Comparison of ENCODE assay signal across 19 cellular contexts in the genomic region with DNA sequence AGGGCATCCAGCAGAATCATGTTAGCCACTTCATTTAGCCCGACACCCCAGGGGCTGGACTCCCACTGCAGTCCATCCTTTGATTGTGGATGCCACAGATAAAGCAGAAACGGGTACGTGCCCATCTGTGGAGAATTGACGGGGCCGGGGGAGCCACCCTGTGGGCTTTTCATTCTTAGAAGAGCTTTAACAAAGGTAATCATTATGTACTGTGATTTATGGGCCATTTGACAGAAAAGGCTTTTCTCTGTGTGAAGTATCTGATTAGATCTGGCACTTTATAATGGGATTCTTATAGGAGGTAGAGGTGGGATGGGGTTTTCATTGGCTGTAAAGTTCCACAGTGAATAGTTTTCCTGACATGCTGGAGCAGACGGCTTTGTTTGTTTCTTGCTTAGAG.
"Had no signal": no experiment of that assay in that cellular context is flagged by ENCODE, and none has a peak within 500 bp of the region (broad histone marks: within the 10 kb centered on the region; RNA-seq: fewer than 3 reads in every experiment).

No MANE protein-coding gene starts in this region.

- H3K9me3 Mint-ChIP-seq: activated CD4-positive, alpha-beta memory T cell treated with anti-CD3 and anti-CD28 coated beads for 36 hours; activated naive CD4-positive, alpha-beta T cell treated with anti-CD3 and anti-CD28 coated beads for 36 hours; activated T-helper 2 cell treated with anti-CD3 and anti-CD28 coated beads, Interferon-gamma antibody, Interleukin-2, Interleukin-4, amounts not matched to agents 10 μg/mL and 5 μg/mL and 100 μg/mL, durations not matched to agents 14 hours and 24 hours and 36 hours; mesothelial cell of epicardium; natural killer cell treated with Interleukin-12 subunit alpha and Interleukin-12 subunit beta and Interleukin-15 and Interleukin-18, amount 100 ng/mL, for 72 hours; T-helper 2 cell treated with Interferon-gamma antibody and Interleukin-4, amounts not matched to agents 5 μg/mL and 100 μg/mL, for 36 hours; type B pancreatic cell had no signal

- H3K4me3 ChIP-seq: body of pancreas, dorsolateral prefrontal cortex, heart left ventricle, lung, smooth muscle cell, stomach, testis had no signal

- H3K27ac ChIP-seq: body of pancreas, dorsolateral prefrontal cortex, heart left ventricle, stomach, testis had no signal

- H3K4me3 Mint-ChIP-seq: activated CD4-positive, alpha-beta memory T cell treated with anti-CD3 and anti-CD28 coated beads for 36 hours; activated naive CD4-positive, alpha-beta T cell treated with anti-CD3 and anti-CD28 coated beads for 36 hours; mesothelial cell of epicardium; natural killer cell treated with Interleukin-12 subunit alpha and Interleukin-12 subunit beta and Interleukin-15 and Interleukin-18, amount 100 ng/mL, for 72 hours; T-helper 2 cell treated with Interferon-gamma antibody and Interleukin-4, amounts not matched to agents 5 μg/mL and 100 μg/mL, for 36 hours; type B pancreatic cell had no signal

- H3K27ac Mint-ChIP-seq: activated CD4-positive, alpha-beta memory T cell treated with anti-CD3 and anti-CD28 coated beads for 36 hours; activated naive CD4-positive, alpha-beta T cell treated with anti-CD3 and anti-CD28 coated beads for 36 hours; activated T-helper 2 cell treated with anti-CD3 and anti-CD28 coated beads, Interferon-gamma antibody, Interleukin-2, Interleukin-4, amounts not matched to agents 10 μg/mL and 5 μg/mL and 100 μg/mL, durations not matched to agents 14 hours and 24 hours and 36 hours; mesothelial cell of epicardium; natural killer cell treated with Interleukin-12 subunit alpha and Interleukin-12 subunit beta and Interleukin-15 and Interleukin-18, amount 100 ng/mL, for 72 hours; T-helper 2 cell treated with Interferon-gamma antibody and Interleukin-4, amounts not matched to agents 5 μg/mL and 100 μg/mL, for 36 hours; type B pancreatic cell had no signal

- H3K4me2 ChIP-seq: smooth muscle cell had no signal

- H3K4me1 ChIP-seq: heart left ventricle, testis had no signal

- H3K27me3 Mint-ChIP-seq: activated CD4-positive, alpha-beta memory T cell treated with anti-CD3 and anti-CD28 coated beads for 36 hours; natural killer cell treated with Interleukin-12 subunit alpha and Interleukin-12 subunit beta and Interleukin-15 and Interleukin-18, amount 100 ng/mL, for 72 hours; type B pancreatic cell had no signal

- ATAC-seq: body of pancreas; heart left ventricle; left lobe of liver; natural killer cell treated with Interleukin-12 subunit alpha and Interleukin-12 subunit beta and Interleukin-15 and Interleukin-18, amount 100 ng/mL, for 72 hours; sciatic nerve had no signal

- H3K27me3 ChIP-seq: body of pancreas, dorsolateral prefrontal cortex, heart left ventricle, stomach, testis had no signal

- DNase-seq: activated CD4-positive, alpha-beta memory T cell treated with anti-CD3 and anti-CD28 coated beads for 36 hours; activated naive CD4-positive, alpha-beta T cell treated with anti-CD3 and anti-CD28 coated beads for 36 hours; activated T-cell treated with anti-CD3 and anti-CD28 coated beads, Interleukin-2, amount 50 U/mL, for 1 hour; body of pancreas; dorsolateral prefrontal cortex; heart left ventricle; kidney; stimulated activated CD4-positive, alpha-beta T cell treated with anti-CD3 and anti-CD28 coated beads, Interleukin-4, amount 100 ng/mL, for 1 hour; stomach; testis had no signal
